Comparison of ENCODE assay signal across 16 cellular contexts in genomic region chr1:235640580-235640979, GRCh38. TPM values are rescaled to one million over a fixed set of nuclear protein-coding genes. Genes with fewer than 3 reads are reported as not detected.
"Had no signal": no experiment of that assay in that cellular context is flagged by ENCODE, and none has a peak within 500 bp of the region (broad histone marks: within the 10 kb centered on the region; RNA-seq: fewer than 3 reads in every experiment).

No MANE protein-coding gene starts in this region.

- H3K4me3 Mint-ChIP-seq: activated naive CD8-positive, alpha-beta T cell had no signal

- H3K27ac ChIP-seq: left lung, neutrophil had no signal

- H3K4me3 ChIP-seq: left lung, mucosa of descending colon had no signal

- DNase-seq: activated CD4-positive, alpha-beta T cell treated with anti-CD3 and anti-CD28 coated beads for 1 hour; activated gamma-delta T cell; amniotic stem cell; left lung; naive thymus-derived CD4-positive, alpha-beta T cell; retina; stimulated activated CD4-positive, alpha-beta T cell treated with anti-CD3 and anti-CD28 coated beads, Interleukin-15, amount 100 ng/mL, for 24 hours; stimulated activated CD4-positive, alpha-beta T cell treated with anti-CD3 and anti-CD28 coated beads, Interleukin-4, amount 100 ng/mL, for 1 hour; stimulated activated naive CD4-positive, alpha-beta T cell treated with Interleukin-2 at 50 U/mL for 16 hours; substantia nigra; trophoblast cell had no signal

- H3K27ac Mint-ChIP-seq: activated naive CD8-positive, alpha-beta T cell had no signal

- H3K9me3 ChIP-seq: left lung, mucosa of descending colon, neutrophil had no signal

- H3K9me3 Mint-ChIP-seq: naive thymus-derived CD4-positive, alpha-beta T cell had no signal

- FAIRE-seq: colon, keratinocyte had no signal

- H3K36me3 ChIP-seq: left lung, neutrophil had no signal

RNA-seq across cellular contexts. Expression of gene GNG4, which starts 9.0 kb away (rescaled TPM):
- total RNA-seq: left lung had no signal
- polyA plus RNA-seq: naive thymus-derived CD4-positive, alpha-beta T cell had no signal
